In genomic region chr19:36266375-36266961, GRCh38 we compare ENCODE assay signal across 16 cellular contexts.
DNase-seq lines count a peak whose midpoint lies in the region.
"Had no signal": no experiment of that assay in that cellular context is flagged by ENCODE, and none has a peak within 500 bp of the region (broad histone marks: within the 10 kb centered on the region; RNA-seq: fewer than 3 reads in every experiment).

No MANE protein-coding gene starts in this region.

- no peaks in the 10 kb centered on the region for H3K27me3 Mint-ChIP-seq in activated naive CD4-positive, alpha-beta T cell treated with anti-CD3 and anti-CD28 coated beads, Interleukin-2, amount 10 ng/mL, durations not matched to agents 7 days and 5 days
- H3K27me3 Mint-ChIP-seq: activated B cell treated with CpG ODN at 0.5 μM for 24 hours; activated CD4-positive, alpha-beta memory T cell treated with anti-CD3 and anti-CD28 coated beads, Interleukin-2, amount 10 ng/mL, durations not matched to agents 7 days and 5 days had no signal

- H3K9me3 Mint-ChIP-seq in activated naive CD4-positive, alpha-beta T cell treated with anti-CD3 and anti-CD28 coated beads, Interleukin-2, amount 10 ng/mL, durations not matched to agents 7 days and 5 days: peaks cover 42% of the 10 kb centered on the region

- H3K27ac Mint-ChIP-seq in activated naive CD4-positive, alpha-beta T cell treated with anti-CD3 and anti-CD28 coated beads, Interleukin-2, amount 10 ng/mL, durations not matched to agents 7 days and 5 days: no peak overlapping the region
- H3K27ac Mint-ChIP-seq: activated B cell treated with CpG ODN at 0.5 μM for 24 hours; activated CD4-positive, alpha-beta memory T cell treated with anti-CD3 and anti-CD28 coated beads, Interleukin-2, amount 10 ng/mL, durations not matched to agents 7 days and 5 days had no signal

- CTCF ChIA-PET in activated naive CD4-positive, alpha-beta T cell treated with anti-CD3 and anti-CD28 coated beads, Interleukin-2, amount 10 ng/mL, durations not matched to agents 7 days and 5 days (lab: Charles Lee): no interaction called here

- H3K4me3 Mint-ChIP-seq in activated naive CD4-positive, alpha-beta T cell treated with anti-CD3 and anti-CD28 coated beads, Interleukin-2, amount 10 ng/mL, durations not matched to agents 7 days and 5 days: no peak overlapping the region
- H3K4me3 Mint-ChIP-seq: activated B cell treated with CpG ODN at 0.5 μM for 24 hours; activated CD4-positive, alpha-beta memory T cell treated with anti-CD3 and anti-CD28 coated beads, Interleukin-2, amount 10 ng/mL, durations not matched to agents 7 days and 5 days; CD8-positive, alpha-beta memory T cell had no signal

- H3K4me1 Mint-ChIP-seq in activated naive CD4-positive, alpha-beta T cell treated with anti-CD3 and anti-CD28 coated beads, Interleukin-2, amount 10 ng/mL, durations not matched to agents 7 days and 5 days: no peaks in the 10 kb centered on the region
- H3K4me1 Mint-ChIP-seq: activated B cell treated with CpG ODN at 0.5 μM for 24 hours; activated CD4-positive, alpha-beta memory T cell treated with anti-CD3 and anti-CD28 coated beads, Interleukin-2, amount 10 ng/mL, durations not matched to agents 7 days and 5 days; CD8-positive, alpha-beta memory T cell had no signal

- DNase-seq in DMS53 (lab: John Stamatoyannopoulos, UW) (peak; percentile 48), DMS53 treated with DMSO at 0.1 percent for 48 hours (lab: John Stamatoyannopoulos, UW; ENCODE audit: unreplicated experiment) (no peak), EL (peak; percentile 48), NCI-H774 (lab: John Stamatoyannopoulos, UW) (peak; percentile 13), kidney tubule cell (ENCODE audit: low spot score) (peak; percentile 61), AG20443 (ENCODE audit: low spot score) (no peak)
- no peak for DNase-seq in activated naive CD4-positive, alpha-beta T cell treated with anti-CD3 and anti-CD28 coated beads, Interleukin-2, amount 10 ng/mL, durations not matched to agents 7 days and 5 days
- no peak for DNase-seq in effector CD4-positive, alpha-beta T cell
- DNase-seq: activated B cell treated with CpG ODN at 0.5 μM for 24 hours; activated CD4-positive, alpha-beta memory T cell treated with anti-CD3 and anti-CD28 coated beads, Interleukin-2, amount 10 ng/mL, durations not matched to agents 7 days and 5 days; activated gamma-delta T cell treated with Interleukin-2 at 50 U/mL for 16 hours; CD8-positive, alpha-beta memory T cell; DMS153; NCI-H1436 treated with DMSO at 0.1 percent for 48 hours; stimulated activated CD4-positive, alpha-beta T cell treated with anti-CD3 and anti-CD28 coated beads, Interleukin-4, amount 100 ng/mL, for 1 hour; stimulated activated naive CD4-positive, alpha-beta T cell treated with Interleukin-2 at 50 U/mL for 16 hours had no signal

- peaks cover 3% of the 10 kb centered on the region for H3K36me3 Mint-ChIP-seq in activated naive CD4-positive, alpha-beta T cell treated with anti-CD3 and anti-CD28 coated beads, Interleukin-2, amount 10 ng/mL, durations not matched to agents 7 days and 5 days

Comparison
In these comparisons a context has a peak if more than half of its experiments do, and no peak if none do; other contexts are left out.
1. DNase-seq: peak in DMS53 (single experiment), EL (single experiment), NCI-H774 (single experiment) and kidney tubule cell (single experiment); none in DMS53 treated with DMSO at 0.1 percent for 48 hours (single experiment), activated naive CD4-positive, alpha-beta T cell treated with anti-CD3 and anti-CD28 coated beads, Interleukin-2, amount 10 ng/mL, durations not matched to agents 7 days and 5 days (single experiment), effector CD4-positive, alpha-beta T cell (single experiment) and AG20443 (single experiment).